8 cellular contexts compared by ENCODE assay signal in the genomic region with DNA sequence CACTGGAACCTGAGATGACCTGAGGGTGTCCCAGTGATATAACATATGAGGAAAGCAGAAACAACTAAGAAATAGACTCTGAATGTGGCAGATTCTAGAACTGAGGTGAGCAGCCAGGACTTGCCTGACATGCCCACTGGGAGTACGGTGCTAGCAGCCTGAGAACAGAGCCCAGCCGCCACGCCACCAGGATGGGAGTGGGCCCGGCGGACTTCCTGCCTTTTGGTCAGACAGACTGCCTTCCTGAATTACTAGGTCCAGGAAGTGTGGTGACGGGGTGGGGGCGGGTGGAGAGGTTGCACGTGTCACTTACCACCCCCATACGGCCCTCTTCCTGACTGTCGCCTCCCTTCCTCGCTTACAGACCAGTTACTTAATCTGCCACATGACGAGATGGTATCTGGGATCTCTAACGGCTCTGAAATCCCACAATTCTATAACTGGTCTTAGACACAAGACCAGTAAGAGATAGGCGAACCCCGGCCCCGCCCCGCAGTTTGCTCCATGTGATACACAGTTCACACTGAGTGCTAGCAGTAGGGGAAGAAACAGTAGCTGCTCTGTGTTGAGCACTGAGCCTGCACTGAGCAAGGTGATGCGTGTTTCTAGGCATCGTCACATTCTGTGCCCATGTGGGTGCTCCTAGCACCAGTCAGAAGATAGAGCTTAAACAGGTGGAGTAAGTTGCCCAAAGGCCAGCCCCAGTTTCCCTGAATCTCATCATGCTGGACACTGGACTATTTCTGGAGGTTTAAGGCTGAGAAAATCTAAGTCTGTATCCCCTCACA.
DNase-seq lines count a peak whose midpoint lies in the region; ATAC-seq and TF ChIP-seq lines count a peak whose summit lies in the region.

No MANE protein-coding gene starts in this region.

- H3K9me3 ChIP-seq in KOPT-K1 (ENCODE audit: insufficient read depth, low read length, poor library complexity, severe bottlenecking): peaks cover 6% of the 10 kb centered on the region

- ATAC-seq in GM18505 (IDR thresholded peaks at IDR 0.05; ENCODE audit: unreplicated experiment): no peak

- TF ChIP-seq POLR2A in GM18505 (IDR thresholded peaks at IDR 0.05; ENCODE audit: borderline replicate concordance, extremely low read depth, insufficient read depth, insufficient read length): peak; percentile 34

- peak overlapping the region; percentile 77 for H3K27ac ChIP-seq in KOPT-K1 (ENCODE audit: low read depth, low read length, poor library complexity, severe bottlenecking)

- H3K36me3 ChIP-seq in KOPT-K1 (ENCODE audit: insufficient read depth, low read length): no peaks in the 10 kb centered on the region

- DNase-seq in activated CD8-positive, alpha-beta memory T cell treated with anti-CD3 and anti-CD28 coated beads for 24 hours: peak; percentile 81
- DNase-seq in cardiac septum (ENCODE audit: low spot score): peak; percentile 89
- DNase-seq in stimulated activated CD4-positive, alpha-beta T cell treated with anti-CD3 and anti-CD28 coated beads, Interleukin-12 subunit alpha, Interleukin-12 subunit beta, amount 100 ng/mL, for 48 hours (ENCODE audit: low read depth in 2 of 3, low spot score in 1 of 3): peak; percentile 23 to 40 (median 26)
- no peak for DNase-seq in iPS-NIHi11 (ENCODE audit: low spot score)
- no peak for DNase-seq in cortex of kidney (lab: John Stamatoyannopoulos, UW)
- no peak for DNase-seq in NCI-H1436 (lab: John Stamatoyannopoulos, UW)

- intact Hi-C loops in cardiac septum (cut with DNase I): no loop called here

Comparison
In these comparisons a context has a peak if more than half of its experiments do, and no peak if none do; other contexts are left out.
1. DNase-seq: peak in activated CD8-positive, alpha-beta memory T cell treated with anti-CD3 and anti-CD28 coated beads for 24 hours (single experiment), cardiac septum (single experiment) and stimulated activated CD4-positive, alpha-beta T cell treated with anti-CD3 and anti-CD28 coated beads, Interleukin-12 subunit alpha, Interleukin-12 subunit beta, amount 100 ng/mL, for 48 hours (3 of 3); none in iPS-NIHi11 (single experiment), cortex of kidney (single experiment) and NCI-H1436 (single experiment).